In genomic region chr12:117629454-117629853, GRCh38 we compare ENCODE assay signal across 20 cellular contexts.
DNase-seq lines count a peak whose midpoint lies in the region; ATAC-seq and TF ChIP-seq lines count a peak whose summit lies in the region.
"Had no signal": no experiment of that assay in that cellular context is flagged by ENCODE, and none has a peak within 500 bp of the region (broad histone marks: within the 10 kb centered on the region; RNA-seq: fewer than 3 reads in every experiment).

No MANE protein-coding gene starts in this region.

- no peaks in the 10 kb centered on the region for H3K4me1 Mint-ChIP-seq in chondrocyte (ENCODE audit: low read depth)
- H3K4me1 Mint-ChIP-seq: CD14-positive monocyte; CD4-positive, alpha-beta memory T cell; CD4-positive, CD25-positive, alpha-beta regulatory T cell; CD8-positive, alpha-beta memory T cell had no signal

- H3K27ac Mint-ChIP-seq in chondrocyte (ENCODE audit: unreplicated experiment) = no peak overlapping the region
- H3K27ac Mint-ChIP-seq: CD14-positive monocyte; CD4-positive, alpha-beta memory T cell; CD4-positive, CD25-positive, alpha-beta regulatory T cell; CD8-positive, alpha-beta memory T cell had no signal

- no peaks in the 10 kb centered on the region for H3K9me3 Mint-ChIP-seq in chondrocyte (ENCODE audit: low read depth)

- H3K27me3 Mint-ChIP-seq in chondrocyte (ENCODE audit: low read depth) = peaks cover 23% of the 10 kb centered on the region
- H3K27me3 Mint-ChIP-seq: CD4-positive, CD25-positive, alpha-beta regulatory T cell had no signal

- DNase-seq in dermis blood vessel endothelial cell (peak; percentile 11), lung microvascular endothelial cell (ENCODE audit: low read depth in 2 of 2) (peak; percentile 47 to 75), chondrocyte (ENCODE audit: low spot score) (no peak)
- DNase-seq: 8988T; ACHN; BE2C; C1 segment of cervical spinal cord; CD4-positive, alpha-beta memory T cell; CD4-positive, CD25-positive, alpha-beta regulatory T cell; CD8-positive, alpha-beta memory T cell; DMS 273 treated with DMSO at 0.1 percent for 48 hours; DMS53; DMS79; DND-41; EL; GDM1 had no signal

- ATAC-seq in HG02981 (IDR thresholded peaks at IDR 0.05; ENCODE audit: unreplicated experiment) (no peak), HG03097 (IDR thresholded peaks at IDR 0.05; ENCODE audit: low FRiP score, unreplicated experiment) (no peak)
- ATAC-seq: GM12878 had no signal

- H3K4me3 Mint-ChIP-seq in chondrocyte (ENCODE audit: unreplicated experiment) = no peak overlapping the region
- H3K4me3 Mint-ChIP-seq: CD14-positive monocyte; CD4-positive, alpha-beta memory T cell; CD4-positive, CD25-positive, alpha-beta regulatory T cell; CD8-positive, alpha-beta memory T cell had no signal

- TF ChIP-seq CTCF in chondrocyte (IDR thresholded peaks at IDR 0.05) = no peak

- no peaks in the 10 kb centered on the region for H3K36me3 Mint-ChIP-seq in chondrocyte (ENCODE audit: low read depth)
- H3K36me3 Mint-ChIP-seq: CD14-positive monocyte; CD4-positive, alpha-beta memory T cell; CD4-positive, CD25-positive, alpha-beta regulatory T cell; CD8-positive, alpha-beta memory T cell had no signal
